ENCODE assay signal across 1 cellular context in the genomic region with DNA sequence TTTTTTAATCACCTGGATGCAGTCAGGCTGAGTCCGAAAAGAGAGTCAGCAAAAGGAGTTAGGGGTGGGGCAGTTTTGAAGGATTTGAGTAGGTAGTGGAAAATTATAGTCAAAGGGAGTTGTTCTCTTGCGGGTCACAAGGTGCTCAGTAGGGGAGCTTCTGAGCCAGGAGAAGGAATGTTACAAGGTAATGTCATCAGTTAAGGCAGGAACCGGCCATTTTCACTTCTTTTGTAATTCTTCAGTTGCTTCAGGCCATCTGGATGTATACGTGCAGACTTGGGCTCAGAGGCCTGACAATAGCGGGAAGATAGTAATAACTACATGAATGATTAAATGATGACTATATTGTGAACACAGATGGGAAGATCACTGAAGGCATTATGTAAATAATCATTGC.
A peak's percentile ranks its signal among the peaks of the same experiment; 100 is the strongest.
TF ChIP-seq lines count a peak whose summit lies in the region.

No MANE protein-coding gene starts in this region.

TF ChIP-seq in HEK293, 187 proteins besides CTCF, POLR2A, EP300 and RAD21 (continued from another document):
- TF ChIP-seq OSR2 (tag by site-specific recombination; IDR thresholded peaks at IDR 0.05), result peak; percentile 18; the same call in 1 of the 2 replicates
